ENCODE assay signal across 9 cellular contexts in the genomic region with DNA sequence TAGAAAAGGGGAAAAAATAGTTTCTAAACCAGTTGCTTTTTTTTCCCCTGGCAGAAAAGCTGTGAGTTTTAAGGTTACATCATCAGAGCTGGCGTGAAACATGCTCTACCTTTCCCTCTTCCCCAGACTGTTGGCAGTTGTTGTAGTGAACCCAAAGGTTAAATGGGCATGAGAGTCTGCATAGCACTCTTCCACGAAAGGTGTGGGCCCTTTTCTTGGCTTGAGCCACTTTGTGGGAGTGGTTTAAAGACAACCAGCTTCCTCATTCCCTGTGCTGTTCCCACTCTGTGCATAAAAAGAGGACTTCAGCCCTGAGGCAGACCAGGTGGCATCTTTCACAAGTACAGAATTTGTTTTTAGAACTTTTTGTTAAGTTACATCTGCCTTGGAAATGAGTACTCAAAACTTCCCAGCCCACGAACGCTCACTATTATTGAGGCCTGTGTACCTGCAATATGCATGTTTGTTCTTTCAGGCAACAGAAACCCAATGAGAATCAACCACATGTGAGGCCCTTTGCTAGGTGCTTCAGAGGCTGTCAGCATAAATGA.
DNase-seq lines count a peak whose midpoint lies in the region; ATAC-seq and TF ChIP-seq lines count a peak whose summit lies in the region.
"Had no signal": no experiment of that assay in that cellular context is flagged by ENCODE, and none has a peak within 500 bp of the region (broad histone marks: within the 10 kb centered on the region; RNA-seq: fewer than 3 reads in every experiment).

No MANE protein-coding gene starts in this region.

- peaks cover 0 to 33% (median 16%) of the 10 kb centered on the region in 9 donors for H3K4me1 ChIP-seq in heart right ventricle
- H3K4me1 ChIP-seq in suprapubic skin, result peaks cover 39% of the 10 kb centered on the region

- H3K4me3 ChIP-seq in heart right ventricle, result no peak overlapping the region
- no peak overlapping the region for H3K4me3 ChIP-seq in suprapubic skin
- H3K4me3 ChIP-seq: tibial nerve had no signal

- ATAC-seq in heart right ventricle (peak in 5 of 8 donors; percentile 41 to 84 (median 72)), GM19328 (IDR thresholded peaks at IDR 0.05; ENCODE audit: unreplicated experiment) (no peak), SK-N-SH treated with all-trans-retinoic acid at 6 μM for 48 hours (no peak)

- DNase-seq in activated CD4-positive, alpha-beta T cell treated with anti-CD3 and anti-CD28 coated beads, Interleukin-2, amount 10 ng/mL, durations not matched to agents 7 days and 5 days, result peak; percentile 20
- no peak for DNase-seq in activated CD4-positive, alpha-beta T cell treated with anti-CD3 and anti-CD28 coated beads, Interleukin-2, amount 50 U/mL, for 4 hours
- DNase-seq in SKM-1 (lab: John Stamatoyannopoulos, UW; ENCODE audit: unreplicated experiment) (peak; percentile 4), heart right ventricle (peak in 1 of 2 donors; percentile 20), suprapubic skin (ENCODE audit: low spot score in 2 of 2) (peak in 1 of 2 donors; percentile 64), ecto neural progenitor cell (ENCODE audit: low spot score) (no peak)

- H3K9me3 ChIP-seq in heart right ventricle (no peaks in the 10 kb centered on the region), suprapubic skin (no peaks in the 10 kb centered on the region)
- H3K9me3 ChIP-seq: tibial nerve had no signal

- POLR2A ChIA-PET in activated CD4-positive, alpha-beta T cell treated with anti-CD3 and anti-CD28 coated beads, Interleukin-2, amount 10 ng/mL, durations not matched to agents 7 days and 5 days (lab: Charles Lee), result no interaction called here

- H3K4me3 Mint-ChIP-seq in activated CD4-positive, alpha-beta T cell treated with anti-CD3 and anti-CD28 coated beads, Interleukin-2, amount 10 ng/mL, durations not matched to agents 7 days and 5 days, result no peak overlapping the region

- H3K36me3 ChIP-seq in heart right ventricle (peaks cover 0 to 9% (median 0%) of the 10 kb centered on the region in 9 donors), suprapubic skin (no peaks in the 10 kb centered on the region)
- H3K36me3 ChIP-seq: tibial nerve had no signal

- no peaks in the 10 kb centered on the region for H3K9me3 Mint-ChIP-seq in activated CD4-positive, alpha-beta T cell treated with anti-CD3 and anti-CD28 coated beads, Interleukin-2, amount 10 ng/mL, durations not matched to agents 7 days and 5 days

- TF ChIP-seq CTCF in heart right ventricle (IDR thresholded peaks at IDR 0.05) (no peak), suprapubic skin (IDR thresholded peaks at IDR 0.05) (no peak)

- H3K27me3 ChIP-seq in heart right ventricle (no peaks in the 10 kb centered on the region), suprapubic skin (no peaks in the 10 kb centered on the region)
- H3K27me3 ChIP-seq: tibial nerve had no signal

- no peak for TF ChIP-seq POLR2A in suprapubic skin (IDR thresholded peaks at IDR 0.05)

- intact Hi-C loops in heart right ventricle (cut with DNase I), result no loop called here

- H3K4me1 Mint-ChIP-seq in activated CD4-positive, alpha-beta T cell treated with anti-CD3 and anti-CD28 coated beads, Interleukin-2, amount 10 ng/mL, durations not matched to agents 7 days and 5 days, result peaks cover 30% of the 10 kb centered on the region

- H3K27me3 Mint-ChIP-seq in activated CD4-positive, alpha-beta T cell treated with anti-CD3 and anti-CD28 coated beads, Interleukin-2, amount 10 ng/mL, durations not matched to agents 7 days and 5 days, result no peaks in the 10 kb centered on the region

- WGBS in heart right ventricle, 2 donors, result 57 to 68% methylated on average over 4 of the region's 4 CpGs
- WGBS in suprapubic skin, result 38% methylated on average over 4 of the region's 4 CpGs

- H3K27ac Mint-ChIP-seq in activated CD4-positive, alpha-beta T cell treated with anti-CD3 and anti-CD28 coated beads, Interleukin-2, amount 10 ng/mL, durations not matched to agents 7 days and 5 days, result peak overlapping the region; percentile 76

- peak overlapping the region in 3 of 10 donors; percentile 9 to 25 (median 18) for H3K27ac ChIP-seq in heart right ventricle
- H3K27ac ChIP-seq in suprapubic skin, result peak overlapping the region; percentile 40

- TF ChIP-seq EP300 in suprapubic skin (IDR thresholded peaks at IDR 0.05), result no peak

- CTCF ChIA-PET in activated CD4-positive, alpha-beta T cell treated with anti-CD3 and anti-CD28 coated beads, Interleukin-2, amount 10 ng/mL, durations not matched to agents 7 days and 5 days (lab: Charles Lee), result interaction anchor here (0.7 to 1.8 kb wide), 6 partner anchors 10 to 310 kb away, joined by 3 to 4 read pairs (median 3); no protein-coding TSS in a partner anchor

- peaks cover 22% of the 10 kb centered on the region for H3K36me3 Mint-ChIP-seq in activated CD4-positive, alpha-beta T cell treated with anti-CD3 and anti-CD28 coated beads, Interleukin-2, amount 10 ng/mL, durations not matched to agents 7 days and 5 days (ENCODE audit: low read depth)

TF ChIP-seq in SK-N-SH treated with all-trans-retinoic acid at 6 μM for 48 hours, 23 proteins besides CTCF, POLR2A, EP300 and RAD21:
- no peak for TF ChIP-seq TCF4 (CRISPR knock-in tag; IDR thresholded peaks at IDR 0.05; ENCODE audit: borderline replicate concordance)
- TF ChIP-seq ZNF565 (CRISPR knock-in tag; conservative IDR thresholded peaks at IDR 0.05; ENCODE audit: low read depth), result no peak
- no peak for TF ChIP-seq ZFP30 (CRISPR knock-in tag; IDR thresholded peaks at IDR 0.05)
- TF ChIP-seq RARB (CRISPR knock-in tag; IDR thresholded peaks at IDR 0.05), result no peak
- TF ChIP-seq ZNF8 (CRISPR knock-in tag; IDR thresholded peaks at IDR 0.05), result no peak
- no peak for TF ChIP-seq ESRRG (CRISPR knock-in tag; IDR thresholded peaks at IDR 0.05)
- no peak for TF ChIP-seq OSR1 (CRISPR knock-in tag; IDR thresholded peaks at IDR 0.05)
- no peak for TF ChIP-seq SNAI2 (CRISPR knock-in tag; IDR thresholded peaks at IDR 0.05)
- no peak for TF ChIP-seq CSDC2 (CRISPR knock-in tag; IDR thresholded peaks at IDR 0.05)

Comparison
In these comparisons a context has a peak if more than half of its experiments do, and no peak if none do; other contexts are left out.
1. DNase-seq: peak in activated CD4-positive, alpha-beta T cell treated with anti-CD3 and anti-CD28 coated beads, Interleukin-2, amount 10 ng/mL, durations not matched to agents 7 days and 5 days (single experiment) and SKM-1 (single experiment); none in activated CD4-positive, alpha-beta T cell treated with anti-CD3 and anti-CD28 coated beads, Interleukin-2, amount 50 U/mL, for 4 hours (0 of 2) and ecto neural progenitor cell (single experiment).
2. ATAC-seq: peak in heart right ventricle (5 of 8); none in GM19328 (single experiment) and SK-N-SH treated with all-trans-retinoic acid at 6 μM for 48 hours (single experiment).